ENCODE assay signal across 8 cellular contexts in the genomic region with DNA sequence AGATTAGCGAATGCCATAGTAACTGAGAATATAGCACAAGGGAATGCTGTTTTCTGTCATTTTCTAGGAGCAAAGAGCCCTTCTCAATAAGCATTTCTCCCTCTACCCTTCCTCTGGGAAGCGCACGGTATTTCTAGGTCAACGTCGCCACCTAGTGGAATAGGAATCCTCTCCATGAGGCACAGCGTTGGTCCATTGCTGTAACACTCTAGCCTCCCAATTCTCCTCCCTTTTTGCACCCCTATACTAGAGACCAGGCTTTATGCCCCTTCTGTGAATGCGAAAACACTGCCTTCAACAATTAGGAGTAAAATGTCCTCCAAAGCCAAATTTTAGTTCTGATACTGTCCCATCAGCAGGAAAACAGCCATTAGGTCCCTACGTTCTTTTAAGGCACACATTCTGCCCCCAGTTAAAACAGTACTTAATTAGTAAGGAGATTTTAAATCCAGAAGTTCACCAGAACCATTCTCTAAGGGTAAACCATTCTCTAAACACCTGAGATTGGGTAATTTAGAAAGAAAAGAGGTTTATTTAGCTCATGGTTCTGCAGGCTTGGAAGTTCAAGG. TPM values are rescaled to one million over a fixed set of nuclear protein-coding genes. Genes with fewer than 3 reads are reported as not detected.
DNase-seq lines count a peak whose midpoint lies in the region; ATAC-seq and TF ChIP-seq lines count a peak whose summit lies in the region.

No MANE protein-coding gene starts in this region.

- in situ Hi-C loops in GM13976 (cut with MboI; ENCODE audit: low sequenced_read_pairs, unreplicated experiment) = no loop called here

- H3K27ac Mint-ChIP-seq in naive thymus-derived CD4-positive, alpha-beta T cell = no peak overlapping the region

- POLR2A ChIA-PET in naive thymus-derived CD4-positive, alpha-beta T cell (lab: Charles Lee) = no interaction called here

- peak; percentile 20 for DNase-seq in AG09319 (ENCODE audit: extremely low read depth, low read depth)
- DNase-seq in GM13976 (ENCODE audit: low spot score) = peak; percentile 56
- peak; percentile 71 to 83 for DNase-seq in NCI-H446 (lab: John Stamatoyannopoulos, UW)
- DNase-seq in activated CD4-positive, alpha-beta T cell treated with anti-CD3 and anti-CD28 coated beads, Interleukin-2, amount 50 U/mL, for 1 hour = peak; percentile 25
- DNase-seq in fibroblast of gingiva (ENCODE audit: low read depth) = peak; percentile 56
- peak in 7 of 9 donors; percentile 12 to 52 (median 34) for DNase-seq in naive thymus-derived CD4-positive, alpha-beta T cell
- no peak for DNase-seq in upper lobe of left lung

- ATAC-seq in HG03108 (IDR thresholded peaks at IDR 0.05; ENCODE audit: unreplicated experiment) (peak; percentile 70), upper lobe of left lung (ENCODE audit: low FRiP score in 2 of 2) (peak in 1 of 2 donors; percentile 95)
- ATAC-seq in naive thymus-derived CD4-positive, alpha-beta T cell = peak; percentile 75

- no peaks in the 10 kb centered on the region for H3K4me1 ChIP-seq in naive thymus-derived CD4-positive, alpha-beta T cell (ENCODE audit: control insufficient read depth in 2 of 2, insufficient read depth in 2 of 2, low read length in 2 of 2)
- no peaks in the 10 kb centered on the region for H3K4me1 ChIP-seq in upper lobe of left lung

- no peaks in the 10 kb centered on the region for H3K4me1 Mint-ChIP-seq in naive thymus-derived CD4-positive, alpha-beta T cell

- intact Hi-C loops in naive thymus-derived CD4-positive, alpha-beta T cell (cut with micrococcal nuclease) = loop anchor here (1.0 to 10.0 kb wide), 12 partner anchors 150 to 1802 kb away; partner anchors contain the start of gene EI24 (in 1 of the 2)

- 13 to 14% methylated on average over 8 of the region's 8 CpGs for WGBS in upper lobe of left lung, 2 donors

- no peaks in the 10 kb centered on the region for H3K27me3 ChIP-seq in naive thymus-derived CD4-positive, alpha-beta T cell (ENCODE audit: control insufficient read depth in 2 of 2, insufficient read depth in 2 of 2, low read length in 2 of 2)
- H3K27me3 ChIP-seq in upper lobe of left lung = no peaks in the 10 kb centered on the region

- H3K9me3 Mint-ChIP-seq in naive thymus-derived CD4-positive, alpha-beta T cell = peaks cover 0 to 11% (median 0%) of the 10 kb centered on the region in 11 donors

- H3K4me3 ChIP-seq in naive thymus-derived CD4-positive, alpha-beta T cell (ENCODE audit: low read length) = no peak overlapping the region
- no peak overlapping the region for H3K4me3 ChIP-seq in upper lobe of left lung

- no peak for TF ChIP-seq POLR2A in upper lobe of left lung (IDR thresholded peaks at IDR 0.05)

- peak; percentile 88 for TF ChIP-seq CTCF in AG09319 (IDR thresholded peaks at IDR 0.05; ENCODE audit: low read depth, low read length)
- TF ChIP-seq CTCF in GM13976 (IDR thresholded peaks at IDR 0.05; ENCODE audit: borderline replicate concordance, control extremely low read depth, extremely low read depth, insufficient read depth, missing control alignments) = peak; percentile 77
- peak; percentile 39 to 75 (median 64) for TF ChIP-seq CTCF in upper lobe of left lung (IDR thresholded peaks at IDR 0.05)

- CTCF ChIA-PET in naive thymus-derived CD4-positive, alpha-beta T cell (lab: Charles Lee) = no interaction called here

- H3K36me3 Mint-ChIP-seq in naive thymus-derived CD4-positive, alpha-beta T cell = peaks cover 0 to 9% (median 0%) of the 10 kb centered on the region in 5 donors

- TF ChIP-seq EP300 in upper lobe of left lung (IDR thresholded peaks at IDR 0.05) = no peak

- H3K9me3 ChIP-seq in naive thymus-derived CD4-positive, alpha-beta T cell (ENCODE audit: control insufficient read depth in 2 of 3, low read length in 3 of 3) = no peaks in the 10 kb centered on the region
- no peaks in the 10 kb centered on the region for H3K9me3 ChIP-seq in upper lobe of left lung

- peak overlapping the region in 1 of 10 donors; percentile 17 for H3K4me3 Mint-ChIP-seq in naive thymus-derived CD4-positive, alpha-beta T cell

- no peak overlapping the region for H3K27ac ChIP-seq in naive thymus-derived CD4-positive, alpha-beta T cell (ENCODE audit: low read depth, low read length)
- H3K27ac ChIP-seq in upper lobe of left lung = no peak overlapping the region

- no peaks in the 10 kb centered on the region for H3K36me3 ChIP-seq in naive thymus-derived CD4-positive, alpha-beta T cell (ENCODE audit: control insufficient read depth in 2 of 3, insufficient read depth in 3 of 3, low read length in 3 of 3)
- no peaks in the 10 kb centered on the region for H3K36me3 ChIP-seq in upper lobe of left lung

- peaks cover 0 to 6% (median 0%) of the 10 kb centered on the region in 5 donors for H3K27me3 Mint-ChIP-seq in naive thymus-derived CD4-positive, alpha-beta T cell

RNA-seq across cellular contexts. Expression of gene HYLS1, which starts 12.8 kb away (rescaled TPM):
- total RNA-seq in naive thymus-derived CD4-positive, alpha-beta T cell = 10 to 100 TPM in 1 of 5 experiments, 1 to 10 TPM in 4; 2.7 to 13.1 (median 8.0) TPM
- polyA plus RNA-seq in naive thymus-derived CD4-positive, alpha-beta T cell = 10 to 100 TPM in 1 of 2 donors, 1 to 10 TPM in 1; 7.5 to 13.1 TPM
- total RNA-seq in upper lobe of left lung = 1 to 10 TPM in 5 of 6 donors, under 1 TPM in 1; 0.55 to 6.3 (median 3.8) TPM

RNA-seq across cellular contexts. Expression of gene PUS3, which starts 28.4 kb away (rescaled TPM):
- total RNA-seq in naive thymus-derived CD4-positive, alpha-beta T cell = 10 to 100 TPM in 2 of 5 experiments, 1 to 10 TPM in 3; 4.6 to 15.3 (median 9.3) TPM
- polyA plus RNA-seq in naive thymus-derived CD4-positive, alpha-beta T cell = 10 to 100 TPM in 1 of 2 donors, 1 to 10 TPM in 1; 9.6 to 14.1 TPM
- 10 to 100 TPM in 3 of 6 donors, 1 to 10 TPM in 3; 2.6 to 22.5 (median 10.0) TPM for total RNA-seq in upper lobe of left lung

RNA-seq across cellular contexts. Expression of gene DDX25, which starts 29.7 kb away (rescaled TPM):
- under 1 TPM in 1 of 5 experiments, not detected in 4; 0.05 TPM for total RNA-seq in naive thymus-derived CD4-positive, alpha-beta T cell
- polyA plus RNA-seq in naive thymus-derived CD4-positive, alpha-beta T cell = under 1 TPM in 1 of 2 donors, not detected in 1; 0.02 TPM
- under 1 TPM in 1 of 6 donors, not detected in 5; 0.31 TPM for total RNA-seq in upper lobe of left lung

RNA-seq across cellular contexts. Expression of gene PATE4, which starts 41.5 kb away (rescaled TPM):
- not detected for total RNA-seq in naive thymus-derived CD4-positive, alpha-beta T cell
- not detected for polyA plus RNA-seq in naive thymus-derived CD4-positive, alpha-beta T cell
- total RNA-seq in upper lobe of left lung = not detected

Comparison
In these comparisons a context has a peak if more than half of its experiments do, and no peak if none do; other contexts are left out.
1. DNase-seq: peak in AG09319 (single experiment), GM13976 (single experiment), NCI-H446 (2 of 2), activated CD4-positive, alpha-beta T cell treated with anti-CD3 and anti-CD28 coated beads, Interleukin-2, amount 50 U/mL, for 1 hour (single experiment), fibroblast of gingiva (single experiment) and naive thymus-derived CD4-positive, alpha-beta T cell (7 of 9); none in upper lobe of left lung (0 of 2).
2. Peak in every context shown above with its lines, with median percentiles within 50 percentile points of each other: CTCF ChIP-seq.